Comparison of ENCODE assay signal across 2 cellular contexts in genomic region chr12:79296128-79296527, GRCh38.
TF ChIP-seq lines count a peak whose summit lies in the region.

No MANE protein-coding gene starts in this region.

TF ChIP-seq in A549, 52 proteins besides CTCF, POLR2A, EP300 and RAD21 (continued from another document):
- TF ChIP-seq HMGXB4 (CRISPR knock-in tag; IDR thresholded peaks at IDR 0.05; ENCODE audit: borderline replicate concordance): no peak
- TF ChIP-seq, protein P1, sequence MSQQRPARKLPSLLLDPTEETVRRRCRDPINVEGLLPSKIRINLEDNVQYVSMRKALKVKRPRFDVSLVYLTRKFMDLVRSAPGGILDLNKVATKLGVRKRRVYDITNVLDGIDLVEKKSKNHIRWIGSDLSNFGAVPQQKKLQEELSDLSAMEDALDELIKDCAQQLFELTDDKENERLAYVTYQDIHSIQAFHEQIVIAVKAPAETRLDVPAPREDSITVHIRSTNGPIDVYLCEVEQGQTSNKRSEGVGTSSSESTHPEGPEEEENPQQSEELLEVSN (IDR thresholded peaks at IDR 0.05; ENCODE audit: borderline replicate concordance, low read depth): no peak
- no peak for TF ChIP-seq RARB (CRISPR knock-in tag; IDR thresholded peaks at IDR 0.05)
- TF ChIP-seq PBX3 (IDR thresholded peaks at IDR 0.05): no peak
- no peak for TF ChIP-seq POLR2AphosphoS2 (conservative IDR thresholded peaks at IDR 0.05; ENCODE audit: low read length)
- TF ChIP-seq ESRRA (IDR thresholded peaks at IDR 0.05; ENCODE audit: borderline replicate concordance, low read length): no peak
- TF ChIP-seq ZFP36 (IDR thresholded peaks at IDR 0.05; ENCODE audit: borderline replicate concordance, partially characterized antibody): no peak
- TF ChIP-seq NFE2L2 (conservative IDR thresholded peaks at IDR 0.05; ENCODE audit: low read length): no peak
- no peak for TF ChIP-seq HOXB13 (CRISPR knock-in tag; IDR thresholded peaks at IDR 0.05; ENCODE audit: low read depth)
- no peak for TF ChIP-seq ZC3H11A (IDR thresholded peaks at IDR 0.05)
TF ChIP-seq in A549: peak in this region for 0.

TF ChIP-seq in IMR-90, 13 proteins besides CTCF, POLR2A, EP300 and RAD21 (continued from another document):
- TF ChIP-seq CHD1 (IDR thresholded peaks at IDR 0.05; ENCODE audit: low read depth, low read length) (no peak), MAFK (IDR thresholded peaks at IDR 0.05; ENCODE audit: low read depth, low read length) (no peak), RFX5 (IDR thresholded peaks at IDR 0.05; ENCODE audit: low read depth, low read length) (no peak), USF2 (IDR thresholded peaks at IDR 0.05; ENCODE audit: low read depth, low read length) (no peak), BHLHE40 (IDR thresholded peaks at IDR 0.05; ENCODE audit: low read depth, low read length) (no peak), CEBPB (IDR thresholded peaks at IDR 0.05; ENCODE audit: low read depth, low read length) (no peak), FOS (IDR thresholded peaks at IDR 0.05; ENCODE audit: low read depth, low read length) (no peak), SMC3 (IDR thresholded peaks at IDR 0.05; ENCODE audit: low read depth, low read length) (no peak)
- TF ChIP-seq, protein P2, sequence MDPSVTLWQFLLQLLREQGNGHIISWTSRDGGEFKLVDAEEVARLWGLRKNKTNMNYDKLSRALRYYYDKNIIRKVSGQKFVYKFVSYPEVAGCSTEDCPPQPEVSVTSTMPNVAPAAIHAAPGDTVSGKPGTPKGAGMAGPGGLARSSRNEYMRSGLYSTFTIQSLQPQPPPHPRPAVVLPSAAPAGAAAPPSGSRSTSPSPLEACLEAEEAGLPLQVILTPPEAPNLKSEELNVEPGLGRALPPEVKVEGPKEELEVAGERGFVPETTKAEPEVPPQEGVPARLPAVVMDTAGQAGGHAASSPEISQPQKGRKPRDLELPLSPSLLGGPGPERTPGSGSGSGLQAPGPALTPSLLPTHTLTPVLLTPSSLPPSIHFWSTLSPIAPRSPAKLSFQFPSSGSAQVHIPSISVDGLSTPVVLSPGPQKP (IDR thresholded peaks at IDR 0.05; ENCODE audit: borderline replicate concordance, low read depth, low read length): no peak
